Comparison of ENCODE assay signal across 16 cellular contexts in genomic region chr11:9732453-9732852, GRCh38.
"Had no signal": no experiment of that assay in that cellular context is flagged by ENCODE, and none has a peak within 500 bp of the region (broad histone marks: within the 10 kb centered on the region; RNA-seq: fewer than 3 reads in every experiment).

No MANE protein-coding gene starts in this region.

- H3K27ac ChIP-seq: coronary artery, heart right ventricle, thyroid gland, WERI-Rb-1 had no signal

- DNase-seq: activated CD4-positive, alpha-beta T cell treated with anti-CD3 and anti-CD28 coated beads for 36 hours; activated CD4-positive, alpha-beta T cell treated with anti-CD3 and anti-CD28 coated beads, Interleukin-2, amount 50 U/mL, for 48 hours; activated CD8-positive, alpha-beta memory T cell treated with anti-CD3 and anti-CD28 coated beads, Interleukin-2, amount 50 U/mL, for 48 hours; activated naive CD4-positive, alpha-beta T cell treated with Interleukin-2 at 50 U/mL for 16 hours; activated naive CD8-positive, alpha-beta T cell treated with anti-CD3 and anti-CD28 coated beads for 36 hours; activated T-cell treated with anti-CD3 and anti-CD28 coated beads, Interleukin-2, amount 50 U/mL, for 4 hours; heart right ventricle; left colon; mesenchymal stem cell; stimulated activated CD4-positive, alpha-beta T cell treated with anti-CD3 and anti-CD28 coated beads, Interleukin-2, amount 100 ng/mL, for 48 hours; stimulated activated naive CD8-positive, alpha-beta T cell treated with anti-CD3 and anti-CD28 coated beads, Interleukin-15, Interleukin-2, amounts not matched to agents 100 U/mL and 50 U/mL, for 24 hours; T-helper 1 cell; thyroid gland; WERI-Rb-1 had no signal

- H3K9me3 ChIP-seq: thyroid gland had no signal

- H3K27me3 Mint-ChIP-seq: activated CD4-positive, alpha-beta T cell treated with anti-CD3 and anti-CD28 coated beads for 36 hours; activated naive CD8-positive, alpha-beta T cell treated with anti-CD3 and anti-CD28 coated beads for 36 hours; central memory CD8-positive, alpha-beta T cell had no signal

- H3K4me1 Mint-ChIP-seq: activated CD4-positive, alpha-beta T cell treated with anti-CD3 and anti-CD28 coated beads for 36 hours; activated naive CD8-positive, alpha-beta T cell treated with anti-CD3 and anti-CD28 coated beads for 36 hours; central memory CD8-positive, alpha-beta T cell had no signal

- H3K27ac Mint-ChIP-seq: activated CD4-positive, alpha-beta T cell treated with anti-CD3 and anti-CD28 coated beads for 36 hours; activated naive CD8-positive, alpha-beta T cell treated with anti-CD3 and anti-CD28 coated beads for 36 hours had no signal

- H3K4me3 Mint-ChIP-seq: activated CD4-positive, alpha-beta T cell treated with anti-CD3 and anti-CD28 coated beads for 36 hours; activated naive CD8-positive, alpha-beta T cell treated with anti-CD3 and anti-CD28 coated beads for 36 hours; activated T-cell treated with anti-CD3 and anti-CD28 coated beads, Interleukin-2, amount 50 U/mL, for 4 hours; central memory CD8-positive, alpha-beta T cell had no signal

- H3K27me3 ChIP-seq: heart right ventricle, thyroid gland had no signal

- H3K4me3 ChIP-seq: coronary artery, heart right ventricle, thyroid gland had no signal
